22 cellular contexts compared by ENCODE assay signal in the genomic region with DNA sequence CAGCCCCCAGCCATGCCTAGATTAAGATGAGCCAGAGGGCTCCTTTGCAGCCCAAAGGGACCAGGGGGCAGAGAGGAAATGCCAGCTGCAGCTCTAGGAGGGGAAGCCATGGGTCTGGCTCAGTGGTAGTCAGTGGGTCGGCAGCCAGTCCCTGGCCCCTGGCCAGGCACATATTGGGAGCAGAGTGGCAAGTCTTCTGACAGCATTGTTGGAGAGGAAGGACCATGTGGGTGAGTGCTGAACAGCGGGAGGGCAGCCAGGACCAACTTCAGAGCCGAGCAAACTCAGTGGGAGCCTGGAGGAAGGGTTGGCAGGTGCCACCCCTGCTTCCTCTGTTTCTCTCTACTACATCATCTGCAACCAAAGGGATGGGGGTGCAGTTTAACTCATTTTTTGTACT.
DNase-seq lines count a peak whose midpoint lies in the region; ATAC-seq and TF ChIP-seq lines count a peak whose summit lies in the region.
"Had no signal": no experiment of that assay in that cellular context is flagged by ENCODE, and none has a peak within 500 bp of the region (broad histone marks: within the 10 kb centered on the region; RNA-seq: fewer than 3 reads in every experiment).

No MANE protein-coding gene starts in this region.

- peak overlapping the region; percentile 66 for H4K8ac ChIP-seq in mesenchymal stem cell (ENCODE audit: low read length)

- no peaks in the 10 kb centered on the region for H4K20me1 ChIP-seq in hepatocyte (ENCODE audit: insufficient read depth, poor library complexity, severe bottlenecking)

- peak; percentile 34 for ATAC-seq in Right ventricle myocardium inferior

- no peak overlapping the region for H3K4me2 ChIP-seq in mesenchymal stem cell (ENCODE audit: low read length, poor library complexity, severe bottlenecking)
- H3K4me2 ChIP-seq in hepatocyte: no peak overlapping the region
- H3K4me2 ChIP-seq: A549 had no signal

- H3K36me3 ChIP-seq in right atrium auricular region: no peaks in the 10 kb centered on the region
- H3K36me3 ChIP-seq in mesenchymal stem cell (ENCODE audit: control insufficient read depth in 1 of 2, insufficient read depth in 2 of 2, low read depth in 1 of 2, low read length in 2 of 2): no peaks in the 10 kb centered on the region
- H3K36me3 ChIP-seq in vagina: no peaks in the 10 kb centered on the region
- no peaks in the 10 kb centered on the region for H3K36me3 ChIP-seq in hepatocyte (replicated peaks; ENCODE audit: insufficient read depth, low read depth)
- H3K36me3 ChIP-seq: heart right ventricle had no signal

- peak overlapping the region; percentile 5 to 24 for H3K4ac ChIP-seq in mesenchymal stem cell (ENCODE audit: low read depth in 1 of 2, low read length in 2 of 2)

- no peak for DNase-seq in Right ventricle myocardium inferior (ENCODE audit: missing footprints)
- DNase-seq in right atrium auricular region (ENCODE audit: low spot score): no peak
- DNase-seq in amygdala (lab: John Stamatoyannopoulos, UW): peak in 37 of 56 donors; percentile 4 to 70 (median 31)
- no peak for DNase-seq in mesenchymal stem cell
- no peak for DNase-seq in vagina (ENCODE audit: extremely low spot score in 2 of 2)
- no peak for DNase-seq in SW 1271 (lab: John Stamatoyannopoulos, UW)
- no peak for DNase-seq in hepatocyte (ENCODE audit: low spot score)
- no peak for DNase-seq in AML-193 (lab: John Stamatoyannopoulos, UW)
- DNase-seq: activated CD4-positive, alpha-beta T cell treated with anti-CD3 and anti-CD28 coated beads, Interleukin-2, amount 10 ng/mL, durations not matched to agents 7 days and 5 days; activated CD8-positive, alpha-beta memory T cell treated with anti-CD3 and anti-CD28 coated beads, Interleukin-2, amount 50 U/mL, for 4 hours; activated gamma-delta T cell treated with Interleukin-2 at 50 U/mL for 16 hours; amniotic stem cell; cerebellar nuclear complex; H9; NCI-H187 treated with DMSO at 0.1 percent for 48 hours; NCI-H526; SHP77 treated with DMSO at 0.1 percent for 48 hours; stimulated activated naive CD4-positive, alpha-beta T cell treated with Interleukin-2 at 50 U/mL for 16 hours had no signal

- H2BK12ac ChIP-seq in mesenchymal stem cell (ENCODE audit: low read length in 2 of 2): peak overlapping the region; percentile 59 to 76

- H3K79me1 ChIP-seq in mesenchymal stem cell (replicated peaks; ENCODE audit: low read length, poor library complexity, severe bottlenecking): no peaks in the 10 kb centered on the region

- H2AK5ac ChIP-seq in mesenchymal stem cell (ENCODE audit: low read length, severe bottlenecking): peak overlapping the region; percentile 70

- H2BK120ac ChIP-seq in mesenchymal stem cell (ENCODE audit: low read depth, low read length): peak overlapping the region; percentile 23

- H2AFZ ChIP-seq in mesenchymal stem cell (ENCODE audit: low read depth, low read length): no peak overlapping the region
- H2AFZ ChIP-seq in hepatocyte: no peak overlapping the region

- H3K18ac ChIP-seq in mesenchymal stem cell (ENCODE audit: low read depth in 1 of 2, low read length in 2 of 2): peak overlapping the region; percentile 59 to 60

- peak overlapping the region; percentile 8 for H2BK15ac ChIP-seq in mesenchymal stem cell (ENCODE audit: low read depth, poor library complexity, severe bottlenecking)

- no peaks in the 10 kb centered on the region for H3K9me3 ChIP-seq in right atrium auricular region
- no peaks in the 10 kb centered on the region for H3K9me3 ChIP-seq in mesenchymal stem cell (ENCODE audit: control insufficient read depth, low read length)
- H3K9me3 ChIP-seq in vagina: no peaks in the 10 kb centered on the region
- H3K9me3 ChIP-seq in hepatocyte (ENCODE audit: low read depth): no peaks in the 10 kb centered on the region
- H3K9me3 ChIP-seq: A549, heart right ventricle had no signal

- H3K27me3 ChIP-seq in right atrium auricular region: no peaks in the 10 kb centered on the region
- peaks cover 0 to 8% of the 10 kb centered on the region in 2 experiments for H3K27me3 ChIP-seq in mesenchymal stem cell (ENCODE audit: control insufficient read depth in 1 of 2, insufficient read depth in 1 of 2, low read length in 2 of 2)
- no peaks in the 10 kb centered on the region for H3K27me3 ChIP-seq in vagina
- no peaks in the 10 kb centered on the region for H3K27me3 ChIP-seq in hepatocyte
- H3K27me3 ChIP-seq: heart right ventricle had no signal

- no peak overlapping the region for H3K9ac ChIP-seq in mesenchymal stem cell (ENCODE audit: low read length)

- H3K79me2 ChIP-seq in hepatocyte: no peaks in the 10 kb centered on the region

- H3K23ac ChIP-seq in mesenchymal stem cell (ENCODE audit: low read length in 2 of 2): no peak overlapping the region

- peaks cover 0 to 10% of the 10 kb centered on the region in 2 donors for H3K4me1 ChIP-seq in right atrium auricular region
- H3K4me1 ChIP-seq in mesenchymal stem cell (ENCODE audit: control insufficient read depth, insufficient read depth, low read depth, low read length): peaks cover 9% of the 10 kb centered on the region
- peaks cover 39% of the 10 kb centered on the region for H3K4me1 ChIP-seq in vagina
- peaks cover 10% of the 10 kb centered on the region for H3K4me1 ChIP-seq in hepatocyte (ENCODE audit: insufficient read depth)
- H3K4me1 ChIP-seq: A549 had no signal

- whole genome bisulfite sequencing in mesenchymal stem cell: 98% methylated on average over 3 of the region's 3 CpGs
- WGBS in hepatocyte (ENCODE audit: low lambda C conversion rate, missing lambda C conversion rate): 92% methylated on average over 3 of the region's 3 CpGs

- TF ChIP-seq POLR2A in vagina (IDR thresholded peaks at IDR 0.05): no peak

- intact Hi-C loops in Right ventricle myocardium inferior (cut with DNase I) (no loop called here), vagina (cut with DNase I) (no loop called here)

- H2BK5ac ChIP-seq in mesenchymal stem cell (ENCODE audit: low read depth, low read length, poor library complexity, severe bottlenecking): no peak overlapping the region

- TF ChIP-seq CTCF in right atrium auricular region (IDR thresholded peaks at IDR 0.05) (no peak), vagina (IDR thresholded peaks at IDR 0.05) (no peak), hepatocyte (IDR thresholded peaks at IDR 0.05; ENCODE audit: poor library complexity) (no peak)

- H3K14ac ChIP-seq in mesenchymal stem cell (ENCODE audit: low read length in 2 of 2): peak overlapping the region in 1 of 2 experiments; percentile 35

- no peaks in the 10 kb centered on the region for H3K9me2 ChIP-seq in hepatocyte (replicated peaks; ENCODE audit: insufficient read depth)

- peak overlapping the region; percentile 84 for H4K91ac ChIP-seq in mesenchymal stem cell (ENCODE audit: low read length)

- no peak overlapping the region for H3K27ac ChIP-seq in right atrium auricular region
- no peak overlapping the region for H3K27ac ChIP-seq in mesenchymal stem cell (ENCODE audit: low read length, poor library complexity, severe bottlenecking)
- H3K27ac ChIP-seq in vagina: peak overlapping the region; percentile 6
- H3K27ac ChIP-seq in hepatocyte: no peak overlapping the region
- H3K27ac ChIP-seq: A549, HL-60 had no signal

- H3K4me3 ChIP-seq in right atrium auricular region (no peak overlapping the region), mesenchymal stem cell (ENCODE audit: insufficient read depth in 1 of 2, low read depth in 1 of 2, low read length in 2 of 2) (no peak overlapping the region), vagina (no peak overlapping the region), hepatocyte (no peak overlapping the region)
- H3K4me3 ChIP-seq: A549, lung had no signal

Comparison
In these comparisons a context has a peak if more than half of its experiments do, and no peak if none do; other contexts are left out.
1. DNase-seq: peak in amygdala (37 of 56); none in Right ventricle myocardium inferior (single experiment), right atrium auricular region (single experiment), mesenchymal stem cell (single experiment), vagina (0 of 2), SW 1271 (0 of 2), hepatocyte (single experiment) and AML-193 (0 of 2).